16 cellular contexts compared by ENCODE assay signal in genomic region chr16:83624436-83625120, GRCh38.
DNase-seq lines count a peak whose midpoint lies in the region.
"Had no signal": no experiment of that assay in that cellular context is flagged by ENCODE, and none has a peak within 500 bp of the region (broad histone marks: within the 10 kb centered on the region; RNA-seq: fewer than 3 reads in every experiment).

No MANE protein-coding gene starts in this region.

- no peak overlapping the region for H3K4me2 ChIP-seq in GM23248 (ENCODE audit: unreplicated experiment)
- H3K4me2 ChIP-seq: BLaER1 treated with 17β-estradiol and CSF1 and Interleukin-3, amounts not matched to agents 10 nM and 100 nM; SK-N-SH had no signal

- H3K36me3 ChIP-seq in GM23248 (ENCODE audit: low read depth) = no peaks in the 10 kb centered on the region
- H3K36me3 ChIP-seq: BLaER1 treated with 17β-estradiol and CSF1 and Interleukin-3, amounts not matched to agents 10 nM and 100 nM had no signal

- in situ Hi-C loops in GM23248 (cut with MboI) = no loop called here

- H3K9ac ChIP-seq in GM23248 = no peak overlapping the region
- H3K9ac ChIP-seq: BLaER1 treated with 17β-estradiol and CSF1 and Interleukin-3, amounts not matched to agents 10 nM and 100 nM; SK-N-SH had no signal

- no peak overlapping the region for H3K4me3 ChIP-seq in GM23248
- H3K4me3 ChIP-seq: BLaER1 treated with 17β-estradiol and CSF1 and Interleukin-3, amounts not matched to agents 10 nM and 100 nM had no signal

- H3K4me1 ChIP-seq in GM23248 (ENCODE audit: insufficient read depth) = no peaks in the 10 kb centered on the region
- H3K4me1 ChIP-seq: BLaER1 treated with 17β-estradiol and CSF1 and Interleukin-3, amounts not matched to agents 10 nM and 100 nM had no signal

- no peak overlapping the region for H2AFZ ChIP-seq in GM23248

- H3K27ac ChIP-seq in GM23248 = no peak overlapping the region
- H3K27ac ChIP-seq: BLaER1 treated with 17β-estradiol and CSF1 and Interleukin-3, amounts not matched to agents 10 nM and 100 nM had no signal

- no peaks in the 10 kb centered on the region for H3K79me2 ChIP-seq in GM23248 (ENCODE audit: insufficient read depth)

- H3K27me3 ChIP-seq in GM23248 (replicated peaks; ENCODE audit: insufficient read depth) = no peaks in the 10 kb centered on the region
- H3K27me3 ChIP-seq: BLaER1 treated with 17β-estradiol and CSF1 and Interleukin-3, amounts not matched to agents 10 nM and 100 nM had no signal

- H3K9me3 ChIP-seq in GM23248 (ENCODE audit: low read depth) = no peaks in the 10 kb centered on the region
- H3K9me3 ChIP-seq: BLaER1 treated with 17β-estradiol and CSF1 and Interleukin-3, amounts not matched to agents 10 nM and 100 nM; SK-N-SH had no signal

- H4K20me1 ChIP-seq in GM23248 (ENCODE audit: insufficient read depth) = no peaks in the 10 kb centered on the region
- H4K20me1 ChIP-seq: BLaER1 treated with 17β-estradiol and CSF1 and Interleukin-3, amounts not matched to agents 10 nM and 100 nM had no signal

- no peaks in the 10 kb centered on the region for H3K9me2 ChIP-seq in GM23248 (ENCODE audit: insufficient read depth)
- H3K9me2 ChIP-seq: SK-N-SH had no signal

- no peaks in the 10 kb centered on the region for H3F3A ChIP-seq in GM23248 (ENCODE audit: insufficient read depth)

- 91 to 92% methylated on average over 11 of the region's 11 CpGs for WGBS in GM23248 (ENCODE audit: low coverage in 1 of 2, low lambda C conversion rate in 2 of 2, missing lambda C conversion rate in 2 of 2), 2 experiments

- DNase-seq in COLO668 (lab: John Stamatoyannopoulos, UW; ENCODE audit: unreplicated experiment) (peak; percentile 41), DMS153 treated with DMSO at 0.1 percent for 48 hours (lab: John Stamatoyannopoulos, UW; ENCODE audit: unreplicated experiment) (peak; percentile 58), NCI-H526 (lab: John Stamatoyannopoulos, UW) (peak; percentile 46 to 54), left kidney (ENCODE audit: low read depth, low spot score) (peak; percentile 13), KG1 (lab: John Stamatoyannopoulos, UW) (no peak), GM23248 (no peak), OCI-M1 (lab: John Stamatoyannopoulos, UW) (no peak)
- DNase-seq: CD8-positive, alpha-beta T cell; GDM1; NCI-H1105 treated with DMSO at 0.1 percent for 48 hours; NCI-H1694 treated with DMSO at 0.1 percent for 48 hours; NCI-H2171; RPMI8226; SK-N-SH; T-cell had no signal

Comparison
In these comparisons a context has a peak if more than half of its experiments do, and no peak if none do; other contexts are left out.
1. DNase-seq: peak in COLO668 (single experiment), DMS153 treated with DMSO at 0.1 percent for 48 hours (single experiment), NCI-H526 (2 of 2) and left kidney (single experiment); none in KG1 (single experiment), GM23248 (single experiment) and OCI-M1 (single experiment).